Comparison of ENCODE assay signal across 25 cellular contexts in the genomic region with DNA sequence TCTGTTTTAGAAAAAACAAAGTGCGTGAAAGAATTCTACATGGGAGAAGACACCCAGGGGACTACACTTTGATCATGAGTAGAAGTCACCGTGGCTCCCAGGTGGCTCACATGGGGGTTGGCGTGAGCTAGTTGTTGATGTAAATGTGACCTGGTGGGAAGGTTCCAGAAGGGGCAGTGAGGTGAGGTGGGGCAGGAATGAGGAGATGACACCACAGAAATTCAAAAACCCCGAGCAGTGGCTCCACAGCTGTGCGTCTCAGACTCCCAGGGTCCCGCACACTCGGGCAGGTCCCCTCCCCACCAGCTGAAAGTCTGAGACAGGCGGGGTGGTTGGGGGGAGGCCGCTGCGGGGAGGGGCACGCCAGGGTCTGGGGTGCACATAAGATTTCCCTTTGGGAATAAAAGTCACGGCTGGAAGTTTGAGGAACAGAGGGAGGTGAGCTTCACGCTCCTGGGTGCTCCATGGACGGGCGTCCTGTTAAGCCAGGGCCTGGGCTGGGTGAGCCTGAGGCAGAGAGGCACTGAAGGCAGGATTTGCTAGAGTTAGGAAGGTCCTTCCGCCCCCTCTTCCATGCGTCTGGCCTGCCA. TPM values are rescaled to one million over a fixed set of nuclear protein-coding genes. Genes with fewer than 3 reads are reported as not detected.
"Had no signal": no experiment of that assay in that cellular context is flagged by ENCODE, and none has a peak within 500 bp of the region (broad histone marks: within the 10 kb centered on the region; RNA-seq: fewer than 3 reads in every experiment).

No MANE protein-coding gene starts in this region.

- H3K36me3 Mint-ChIP-seq: activated naive CD8-positive, alpha-beta T cell treated with anti-CD3 and anti-CD28 coated beads, Interleukin-2, amount 10 ng/mL, durations not matched to agents 7 days and 5 days had no signal

- DNase-seq: activated CD4-positive, alpha-beta T cell treated with anti-CD3 and anti-CD28 coated beads for 1 hour; activated naive CD4-positive, alpha-beta T cell treated with Interleukin-2 at 50 U/mL for 16 hours; activated naive CD8-positive, alpha-beta T cell treated with anti-CD3 and anti-CD28 coated beads, Interleukin-2, amount 10 ng/mL, durations not matched to agents 7 days and 5 days; activated T-cell treated with anti-CD3 and anti-CD28 coated beads, Interleukin-2, amount 50 U/mL, for 1 hour; amniotic stem cell; esophagus squamous epithelium; gastrocnemius medialis; hypothalamus; midbrain; ovary; right cardiac atrium; stimulated activated CD4-positive, alpha-beta T cell treated with anti-CD3 and anti-CD28 coated beads, Interleukin-12 subunit alpha, Interleukin-12 subunit beta, amount 100 ng/mL, for 4 hours; stimulated activated naive CD8-positive, alpha-beta T cell treated with anti-CD3 and anti-CD28 coated beads, Interleukin-15, amount 100 ng/mL, for 72 hours; T-helper 9 cell had no signal

- H3K4me3 ChIP-seq: colonic mucosa, dorsolateral prefrontal cortex, esophagus squamous epithelium, gastrocnemius medialis, ovary, psoas muscle, tibial nerve had no signal

- H3K9me3 Mint-ChIP-seq: activated naive CD8-positive, alpha-beta T cell treated with anti-CD3 and anti-CD28 coated beads, Interleukin-2, amount 10 ng/mL, durations not matched to agents 7 days and 5 days; stimulated activated effector memory CD8-positive, alpha-beta T cell treated with anti-CD3 and anti-CD28 coated beads, Interleukin-12 subunit alpha, Interleukin-12 subunit beta, amount 100 ng/mL, for 72 hours; stimulated activated naive CD8-positive, alpha-beta T cell treated with anti-CD3 and anti-CD28 coated beads, Interleukin-15, amount 100 ng/mL, for 72 hours had no signal

- H3K9me3 ChIP-seq: colonic mucosa, esophagus squamous epithelium, gastrocnemius medialis, ovary, psoas muscle, tibial nerve had no signal

- ATAC-seq: gastrocnemius medialis; psoas muscle; right cardiac atrium; stimulated activated effector memory CD8-positive, alpha-beta T cell treated with anti-CD3 and anti-CD28 coated beads, Interleukin-12 subunit alpha, Interleukin-12 subunit beta, amount 100 ng/mL, for 72 hours; stimulated activated naive CD8-positive, alpha-beta T cell treated with anti-CD3 and anti-CD28 coated beads, Interleukin-15, amount 100 ng/mL, for 72 hours had no signal

- H3K27me3 ChIP-seq: colonic mucosa, gastrocnemius medialis, ovary had no signal

- H3K4me1 ChIP-seq: colonic mucosa, esophagus squamous epithelium, gastrocnemius medialis, psoas muscle, tibial nerve had no signal

- H3K4me3 Mint-ChIP-seq: activated naive CD8-positive, alpha-beta T cell treated with anti-CD3 and anti-CD28 coated beads, Interleukin-2, amount 10 ng/mL, durations not matched to agents 7 days and 5 days; neural crest cell; stimulated activated effector memory CD8-positive, alpha-beta T cell treated with anti-CD3 and anti-CD28 coated beads, Interleukin-12 subunit alpha, Interleukin-12 subunit beta, amount 100 ng/mL, for 72 hours; stimulated activated naive CD8-positive, alpha-beta T cell treated with anti-CD3 and anti-CD28 coated beads, Interleukin-15, amount 100 ng/mL, for 72 hours had no signal

- H3K4me1 Mint-ChIP-seq: activated naive CD8-positive, alpha-beta T cell treated with anti-CD3 and anti-CD28 coated beads, Interleukin-2, amount 10 ng/mL, durations not matched to agents 7 days and 5 days; neural crest cell; stimulated activated effector memory CD8-positive, alpha-beta T cell treated with anti-CD3 and anti-CD28 coated beads, Interleukin-12 subunit alpha, Interleukin-12 subunit beta, amount 100 ng/mL, for 72 hours; stimulated activated naive CD8-positive, alpha-beta T cell treated with anti-CD3 and anti-CD28 coated beads, Interleukin-15, amount 100 ng/mL, for 72 hours had no signal

- H3K27ac Mint-ChIP-seq: activated naive CD8-positive, alpha-beta T cell treated with anti-CD3 and anti-CD28 coated beads, Interleukin-2, amount 10 ng/mL, durations not matched to agents 7 days and 5 days; stimulated activated effector memory CD8-positive, alpha-beta T cell treated with anti-CD3 and anti-CD28 coated beads, Interleukin-12 subunit alpha, Interleukin-12 subunit beta, amount 100 ng/mL, for 72 hours had no signal

- H3K27me3 Mint-ChIP-seq: stimulated activated naive CD8-positive, alpha-beta T cell treated with anti-CD3 and anti-CD28 coated beads, Interleukin-15, amount 100 ng/mL, for 72 hours had no signal

- H3K27ac ChIP-seq: colonic mucosa, dorsolateral prefrontal cortex, esophagus squamous epithelium, gastrocnemius medialis, ovary, psoas muscle, tibial nerve had no signal

- H3K36me3 ChIP-seq: colonic mucosa, esophagus squamous epithelium, gastrocnemius medialis, ovary, tibial nerve had no signal

RNA-seq across cellular contexts. Expression of gene GLT6D1, which starts 29.9 kb away (rescaled TPM):
- total RNA-seq: activated naive CD8-positive, alpha-beta T cell treated with anti-CD3 and anti-CD28 coated beads, Interleukin-2, amount 10 ng/mL, durations not matched to agents 7 days and 5 days; bronchial epithelial cell; colonic mucosa; dorsolateral prefrontal cortex; esophagus squamous epithelium; gastrocnemius medialis; liver; myocyte; neural crest cell; ovary; psoas muscle; right cardiac atrium; skeletal muscle tissue; T-helper 1 cell treated with Interleukin-12 subunit alpha and Interleukin-12 subunit beta and Interleukin-4 antibody, amounts not matched to agents 30 ng/mL and 1 ng/mL, for 36 hours; tibial nerve had no signal

RNA-seq across cellular contexts. Expression of gene PAEP, which starts 47.9 kb away (rescaled TPM):
- total RNA-seq: activated naive CD8-positive, alpha-beta T cell treated with anti-CD3 and anti-CD28 coated beads, Interleukin-2, amount 10 ng/mL, durations not matched to agents 7 days and 5 days; bronchial epithelial cell; colonic mucosa; dorsolateral prefrontal cortex; esophagus squamous epithelium; gastrocnemius medialis; liver; myocyte; neural crest cell; psoas muscle; right cardiac atrium; skeletal muscle tissue; T-helper 1 cell treated with Interleukin-12 subunit alpha and Interleukin-12 subunit beta and Interleukin-4 antibody, amounts not matched to agents 30 ng/mL and 1 ng/mL, for 36 hours; tibial nerve had no signal

RNA-seq across cellular contexts. Expression of gene LCN9, which starts 53.6 kb away (rescaled TPM):
- total RNA-seq: activated naive CD8-positive, alpha-beta T cell treated with anti-CD3 and anti-CD28 coated beads, Interleukin-2, amount 10 ng/mL, durations not matched to agents 7 days and 5 days; bronchial epithelial cell; colonic mucosa; esophagus squamous epithelium; gastrocnemius medialis; liver; myocyte; ovary; psoas muscle; right cardiac atrium; skeletal muscle tissue; T-helper 1 cell treated with Interleukin-12 subunit alpha and Interleukin-12 subunit beta and Interleukin-4 antibody, amounts not matched to agents 30 ng/mL and 1 ng/mL, for 36 hours; tibial nerve had no signal
